Comparison of ENCODE assay signal across 26 cellular contexts in genomic region chr3:9498781-9499180, GRCh38. TPM values are rescaled to one million over a fixed set of nuclear protein-coding genes. Genes with fewer than 3 reads are reported as not detected.
DNase-seq lines count a peak whose midpoint lies in the region; ATAC-seq and TF ChIP-seq lines count a peak whose summit lies in the region.
"Had no signal": no experiment of that assay in that cellular context is flagged by ENCODE, and none has a peak within 500 bp of the region (broad histone marks: within the 10 kb centered on the region; RNA-seq: fewer than 3 reads in every experiment).

No MANE protein-coding gene starts in this region.

- H3K4me1 ChIP-seq in right atrium auricular region (peaks cover 0 to 16% of the 10 kb centered on the region in 2 donors), right cardiac atrium (ENCODE audit: control insufficient read depth, insufficient read depth, low read length) (no peaks in the 10 kb centered on the region), PC-3 (ENCODE audit: insufficient read depth, low read length) (peaks cover 18% of the 10 kb centered on the region), neuronal stem cell (ENCODE audit: control insufficient read depth in 2 of 2, insufficient read depth in 1 of 2, low read depth in 1 of 2, low read length in 2 of 2) (peaks cover 8 to 10% of the 10 kb centered on the region in 2 donors)
- H3K4me1 ChIP-seq: BE2C had no signal

- H3K4me2 ChIP-seq in PC-3 (ENCODE audit: low read length) (peak overlapping the region; percentile 17; the same call in 1 of the 2 replicates), neuronal stem cell (ENCODE audit: insufficient read depth, low read length, poor library complexity, severe bottlenecking) (no peak overlapping the region)
- H3K4me2 ChIP-seq: A549, BLaER1 had no signal

- H2AFZ ChIP-seq in PC-3 (ENCODE audit: low read length), result no peak overlapping the region
- H2AFZ ChIP-seq in neuronal stem cell (ENCODE audit: low read length), result no peak overlapping the region

- H3K4me3 Mint-ChIP-seq in activated T-cell treated with anti-CD3 and anti-CD28 coated beads, Interleukin-2, amount 50 U/mL, for 4 hours, result no peak overlapping the region
- H3K4me3 Mint-ChIP-seq: CD4-positive, alpha-beta memory T cell; CD4-positive, CD25-positive, alpha-beta regulatory T cell; CD8-positive, alpha-beta memory T cell had no signal

- H3K27me3 ChIP-seq in right atrium auricular region, result peaks cover 0 to 5% of the 10 kb centered on the region in 2 donors
- no peaks in the 10 kb centered on the region for H3K27me3 ChIP-seq in right cardiac atrium (ENCODE audit: control insufficient read depth, insufficient read depth)
- no peaks in the 10 kb centered on the region for H3K27me3 ChIP-seq in PC-3 (ENCODE audit: low read length)
- peaks cover 0 to 25% (median 15%) of the 10 kb centered on the region in 3 experiments for H3K27me3 ChIP-seq in neuronal stem cell (ENCODE audit: control insufficient read depth in 3 of 3, insufficient read depth in 3 of 3, low read depth in 1 of 3, low read length in 3 of 3)
- H3K27me3 ChIP-seq: BE2C had no signal

- BruUV-seq in PC-3 (replicated peaks; lab: Mats Ljungman, UMichigan), result no TSS peak

- no peak for TF ChIP-seq CTCF in right atrium auricular region (IDR thresholded peaks at IDR 0.05)
- TF ChIP-seq CTCF in PC-3 (conservative IDR thresholded peaks at IDR 0.05; ENCODE audit: low read depth, low read length), result no peak

- no peaks in the 10 kb centered on the region for H3K9me2 ChIP-seq in PC-3 (replicated peaks; ENCODE audit: low read length)

- H3K23ac ChIP-seq in neuronal stem cell (ENCODE audit: low read depth, low read length, poor library complexity), result peak overlapping the region; percentile 9

- no peak overlapping the region for H3K4me3 ChIP-seq in right atrium auricular region
- H3K4me3 ChIP-seq in right cardiac atrium (ENCODE audit: low read length), result no peak overlapping the region
- no peak overlapping the region for H3K4me3 ChIP-seq in PC-3 (ENCODE audit: low read length)
- H3K4me3 ChIP-seq in neuronal stem cell (ENCODE audit: low read length in 2 of 2), result no peak overlapping the region
- H3K4me3 ChIP-seq: A549, BLaER1, GM12878 had no signal

- H3K36me3 ChIP-seq in right atrium auricular region (no peaks in the 10 kb centered on the region), PC-3 (ENCODE audit: low read depth, low read length) (no peaks in the 10 kb centered on the region; the same call in 1 of the 2 replicates), neuronal stem cell (replicated peaks in 1 of 2; ENCODE audit: control insufficient read depth in 2 of 2, insufficient read depth in 2 of 2, low read length in 2 of 2) (no peaks in the 10 kb centered on the region)
- H3K36me3 ChIP-seq: BE2C, BLaER1 had no signal

- no peaks in the 10 kb centered on the region for H3F3A ChIP-seq in PC-3 (ENCODE audit: low read length, unreplicated experiment)

- H3K27me3 Mint-ChIP-seq in activated T-cell treated with anti-CD3 and anti-CD28 coated beads, Interleukin-2, amount 50 U/mL, for 4 hours (ENCODE audit: low read depth), result peaks cover 41% of the 10 kb centered on the region

- CTCF ChIA-PET in PC-3 (lab: Charles Lee), result no interaction called here

- H2BK5ac ChIP-seq in neuronal stem cell (ENCODE audit: low read length), result no peak overlapping the region

- H3K27ac ChIP-seq in right atrium auricular region (no peak overlapping the region), right cardiac atrium (ENCODE audit: low read length) (no peak overlapping the region), PC-3 (ENCODE audit: low read length) (no peak overlapping the region), neuronal stem cell (replicated peaks; ENCODE audit: low read length) (no peak overlapping the region)
- H3K27ac ChIP-seq: 22Rv1, A549, BLaER1 had no signal

- 83% methylated on average over 6 of the region's 6 CpGs for WGBS in right cardiac atrium
- no CpG with 5 or more reads among the region's 6 CpGs for WGBS in neuronal stem cell (ENCODE audit: extremely low coverage in 2 of 2, insufficient read length in 2 of 2, insufficient replicate concordance in 1 of 2), 2 donors

- no peaks in the 10 kb centered on the region for H3K79me1 ChIP-seq in neuronal stem cell (ENCODE audit: low read depth, low read length)

- no peak overlapping the region for H3K18ac ChIP-seq in neuronal stem cell (ENCODE audit: low read length)

- DNase-seq in right atrium auricular region (ENCODE audit: low spot score), result peak; percentile 38
- DNase-seq in right cardiac atrium, result no peak
- DNase-seq in PC-3, result no peak
- no peak for DNase-seq in neuronal stem cell (ENCODE audit: low spot score)
- DNase-seq in amniotic stem cell (lab: John Stamatoyannopoulos, UW), result no peak
- DNase-seq in activated T-cell treated with anti-CD3 and anti-CD28 coated beads, Interleukin-2, amount 50 U/mL, for 4 hours, result no peak
- DNase-seq: BE2C; C1 segment of cervical spinal cord; CD4-positive, alpha-beta memory T cell; CD4-positive, CD25-positive, alpha-beta regulatory T cell; CD8-positive, alpha-beta memory T cell; COR-L47; DMS 273 treated with DMSO at 0.1 percent for 48 hours; DMS153; DMS53; DMS79; DND-41; GDM1 had no signal

- POLR2A ChIA-PET in PC-3 (lab: Charles Lee; ENCODE audit: unreplicated experiment), result interaction anchor here (0.6 kb wide), 1 partner anchor 172 kb away, joined by 4 read pairs; no protein-coding TSS in a partner anchor

- H3K9me3 Mint-ChIP-seq in activated T-cell treated with anti-CD3 and anti-CD28 coated beads, Interleukin-2, amount 50 U/mL, for 4 hours, result no peaks in the 10 kb centered on the region
- H3K9me3 Mint-ChIP-seq: CD4-positive, alpha-beta memory T cell; CD4-positive, CD25-positive, alpha-beta regulatory T cell had no signal

- H3K14ac ChIP-seq in neuronal stem cell (ENCODE audit: low read length), result no peak overlapping the region

- no peak overlapping the region for H3K9ac ChIP-seq in PC-3 (ENCODE audit: low read length)
- no peak overlapping the region for H3K9ac ChIP-seq in neuronal stem cell (ENCODE audit: low read depth, low read length, poor library complexity)
- H3K9ac ChIP-seq: BLaER1 had no signal

- H2BK15ac ChIP-seq in neuronal stem cell (ENCODE audit: low read length), result no peak overlapping the region

- H3K4ac ChIP-seq in neuronal stem cell (ENCODE audit: low read length), result no peak overlapping the region

- peaks cover 7% of the 10 kb centered on the region for H3K36me3 Mint-ChIP-seq in activated T-cell treated with anti-CD3 and anti-CD28 coated beads, Interleukin-2, amount 50 U/mL, for 4 hours (ENCODE audit: insufficient read depth)
- H3K36me3 Mint-ChIP-seq: CD8-positive, alpha-beta memory T cell had no signal

- H2AK5ac ChIP-seq in neuronal stem cell (ENCODE audit: low read depth, low read length), result no peak overlapping the region

- no peak overlapping the region for H4K91ac ChIP-seq in neuronal stem cell (ENCODE audit: low read depth, low read length, poor library complexity)

- intact Hi-C loops in right cardiac atrium (cut with DNase I), result no loop called here
- intact Hi-C loops in PC-3 (cut with micrococcal nuclease), result no loop called here

- H3K9me3 ChIP-seq in right atrium auricular region, result no peaks in the 10 kb centered on the region
- no peaks in the 10 kb centered on the region for H3K9me3 ChIP-seq in right cardiac atrium (ENCODE audit: control insufficient read depth, low read length)
- no peaks in the 10 kb centered on the region for H3K9me3 ChIP-seq in PC-3 (ENCODE audit: low read length)
- peaks cover 0 to 2% of the 10 kb centered on the region in 2 donors for H3K9me3 ChIP-seq in neuronal stem cell (replicated peaks in 1 of 2; ENCODE audit: control insufficient read depth in 2 of 2, insufficient read depth in 1 of 2, low read depth in 1 of 2, low read length in 2 of 2)
- H3K9me3 ChIP-seq: A549, BE2C, BLaER1 had no signal

- H3K79me2 ChIP-seq in PC-3 (ENCODE audit: low read length), result no peaks in the 10 kb centered on the region

- no peak overlapping the region for H4K8ac ChIP-seq in neuronal stem cell (ENCODE audit: low read depth, low read length)

- peaks cover 6% of the 10 kb centered on the region for H3K4me1 Mint-ChIP-seq in activated T-cell treated with anti-CD3 and anti-CD28 coated beads, Interleukin-2, amount 50 U/mL, for 4 hours (ENCODE audit: low read depth)

- no peak overlapping the region for H2BK12ac ChIP-seq in neuronal stem cell (ENCODE audit: low read length)

- no peak for ATAC-seq in right cardiac atrium
- ATAC-seq in PC-3, result no peak
- ATAC-seq in GM21390 (IDR thresholded peaks at IDR 0.05; ENCODE audit: unreplicated experiment), result no peak
- no peak for ATAC-seq in activated T-cell treated with anti-CD3 and anti-CD28 coated beads, Interleukin-2, amount 50 U/mL, for 4 hours
- ATAC-seq: A549, GM12878 had no signal

- H2BK120ac ChIP-seq in neuronal stem cell (ENCODE audit: low read depth, low read length), result no peak overlapping the region

- no peaks in the 10 kb centered on the region for H4K20me1 ChIP-seq in PC-3 (ENCODE audit: low read length)
- H4K20me1 ChIP-seq: BLaER1 had no signal

RNA-seq across cellular contexts. Expression of gene LHFPL4, which starts 54.8 kb away (rescaled TPM):
- not detected for total RNA-seq in right atrium auricular region
- not detected for total RNA-seq in right cardiac atrium
- 0.02 TPM for polyA plus RNA-seq in right cardiac atrium
- not detected in 2 replicates for total RNA-seq in PC-3 (2014; rRNA removed)
- 0.64 TPM for polyA plus RNA-seq in neuronal stem cell (2013, experiment 1 of 2)
- 0.30 TPM for polyA plus RNA-seq in neuronal stem cell (2013, experiment 2 of 2)
- total RNA-seq in activated T-cell treated with anti-CD3 and anti-CD28 coated beads, Interleukin-2, amount 50 U/mL, for 4 hours, result not detected
- total RNA-seq: A172; CD4-positive, alpha-beta memory T cell; CD4-positive, CD25-positive, alpha-beta regulatory T cell; CD8-positive, alpha-beta memory T cell; G401; GM12878 had no signal
- polyA plus RNA-seq: CD14-positive monocyte had no signal
